1 cellular context compared by ENCODE assay signal in the genomic region with DNA sequence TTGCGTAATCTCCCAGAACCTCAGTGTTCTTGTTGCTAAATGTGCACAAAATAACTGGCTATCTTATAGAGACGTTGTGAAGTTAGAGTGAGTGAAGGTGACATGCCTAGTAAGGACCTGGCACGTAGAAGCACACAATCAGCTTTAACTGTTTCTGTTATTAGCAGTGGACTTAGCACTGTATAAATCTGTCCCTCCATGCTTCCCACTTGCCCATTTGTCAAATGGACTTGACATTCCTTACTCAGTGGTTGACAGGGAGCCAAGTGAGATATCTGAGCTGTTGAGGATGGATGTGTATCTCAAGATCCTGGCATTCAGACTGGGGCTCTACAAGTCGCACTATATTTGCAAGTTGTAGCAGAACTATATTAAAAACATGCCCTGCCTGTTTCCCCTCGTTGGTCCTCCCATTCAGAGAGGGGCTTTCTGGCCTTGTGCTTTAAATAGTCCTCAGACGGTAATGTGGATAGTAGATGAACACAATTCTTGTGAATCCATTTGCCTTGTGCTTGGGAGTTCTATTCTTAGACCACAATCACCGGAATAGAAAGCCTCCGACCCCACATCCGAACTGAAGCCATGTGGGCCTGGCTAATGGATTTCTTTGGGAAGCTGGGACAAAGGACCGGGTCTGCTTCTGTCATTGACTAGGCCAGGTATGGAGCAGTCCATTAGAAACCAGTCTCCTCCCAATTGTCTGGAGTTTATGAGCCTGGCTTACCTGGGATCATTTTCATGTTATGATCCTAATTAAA. TPM values are rescaled to one million over a fixed set of nuclear protein-coding genes. Genes with fewer than 3 reads are reported as not detected.
"Had no signal": no experiment of that assay in that cellular context is flagged by ENCODE, and none has a peak within 500 bp of the region (broad histone marks: within the 10 kb centered on the region; RNA-seq: fewer than 3 reads in every experiment).

No MANE protein-coding gene starts in this region.

RNA-seq across cellular contexts. Expression of a gene that starts 43.7 kb away (rescaled TPM):
- total RNA-seq: left ventricle myocardium inferior had no signal
